In the genomic region with DNA sequence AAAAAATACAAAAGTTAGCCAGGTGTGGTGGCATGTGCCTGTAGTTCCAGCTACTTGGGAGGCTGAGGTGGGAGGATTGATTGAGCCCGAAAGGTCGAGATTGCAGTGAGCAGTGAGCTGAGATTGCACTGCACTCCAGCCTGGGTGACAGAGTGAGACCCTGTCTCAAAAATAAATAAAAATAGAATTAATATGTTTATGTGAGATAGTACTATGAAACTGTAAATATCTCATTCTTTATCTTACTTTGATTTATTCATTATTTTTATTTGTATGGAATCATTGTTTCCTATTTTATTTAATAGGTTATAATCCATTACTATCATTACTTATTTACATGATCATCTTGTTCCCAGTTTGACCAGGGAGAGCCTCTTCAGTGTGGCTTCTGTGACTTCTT, we compare ENCODE assay signal across 25 cellular contexts.
"Had no signal": no experiment of that assay in that cellular context is flagged by ENCODE, and none has a peak within 500 bp of the region (broad histone marks: within the 10 kb centered on the region; RNA-seq: fewer than 3 reads in every experiment).

No MANE protein-coding gene starts in this region.

- H3K27me3 ChIP-seq: left lung, pancreas, spleen, tibial nerve, uterus had no signal

- H3K36me3 ChIP-seq: uterus had no signal

- H3K9me3 ChIP-seq: left lung, pancreas, spleen, tibial nerve, uterus had no signal

- H3K27ac ChIP-seq: left lung, pancreas, spleen, tibial nerve, uterus had no signal

- DNase-seq: hypothalamus; immature natural killer cell; kidney; left colon; left lung; mesendoderm; naive thymus-derived CD4-positive, alpha-beta T cell; nucleus accumbens; pancreas; posterior cingulate gyrus; right cardiac atrium; small intestine; spleen; stimulated activated CD4-positive, alpha-beta T cell treated with anti-CD3 and anti-CD28 coated beads, Interleukin-4, amount 100 ng/mL, for 24 hours; stimulated activated naive CD4-positive, alpha-beta T cell treated with Interleukin-2 at 50 U/mL for 16 hours; stimulated activated naive CD8-positive, alpha-beta T cell treated with anti-CD3 and anti-CD28 coated beads, Interleukin-15, amount 100 ng/mL, for 72 hours; substantia nigra; uterus had no signal

- H3K4me3 Mint-ChIP-seq: immature natural killer cell; mesothelial cell of epicardium; naive thymus-derived CD4-positive, alpha-beta T cell; natural killer cell treated with Interleukin-12 subunit alpha and Interleukin-12 subunit beta and Interleukin-15 and Interleukin-18, amount 100 ng/mL, for 72 hours; stimulated activated memory B cell treated with anti-CD40 and anti-IgM and Interleukin-4, amounts not matched to agents 10 μg/mL and 1 μg/mL and 100 μg/mL, for 72 hours; stimulated activated naive CD8-positive, alpha-beta T cell treated with anti-CD3 and anti-CD28 coated beads, Interleukin-15, amount 100 ng/mL, for 72 hours; type B pancreatic cell had no signal

- H3K36me3 Mint-ChIP-seq: natural killer cell treated with Interleukin-12 subunit alpha and Interleukin-12 subunit beta and Interleukin-15 and Interleukin-18, amount 100 ng/mL, for 72 hours had no signal

- H3K9me3 Mint-ChIP-seq: immature natural killer cell; mesothelial cell of epicardium; naive thymus-derived CD4-positive, alpha-beta T cell; natural killer cell treated with Interleukin-12 subunit alpha and Interleukin-12 subunit beta and Interleukin-15 and Interleukin-18, amount 100 ng/mL, for 72 hours; stimulated activated memory B cell treated with anti-CD40 and anti-IgM and Interleukin-4, amounts not matched to agents 10 μg/mL and 1 μg/mL and 100 μg/mL, for 72 hours; stimulated activated naive CD8-positive, alpha-beta T cell treated with anti-CD3 and anti-CD28 coated beads, Interleukin-15, amount 100 ng/mL, for 72 hours; type B pancreatic cell had no signal

- H3K4me3 ChIP-seq: left lung, lung, pancreas, spleen, tibial nerve, uterus had no signal

- H3K27ac Mint-ChIP-seq: immature natural killer cell; mesothelial cell of epicardium; naive thymus-derived CD4-positive, alpha-beta T cell; stimulated activated memory B cell treated with anti-CD40 and anti-IgM and Interleukin-4, amounts not matched to agents 10 μg/mL and 1 μg/mL and 100 μg/mL, for 72 hours; stimulated activated naive CD8-positive, alpha-beta T cell treated with anti-CD3 and anti-CD28 coated beads, Interleukin-15, amount 100 ng/mL, for 72 hours; type B pancreatic cell had no signal

- ATAC-seq: left lung; naive thymus-derived CD4-positive, alpha-beta T cell; natural killer cell treated with Interleukin-12 subunit alpha and Interleukin-12 subunit beta and Interleukin-15 and Interleukin-18, amount 100 ng/mL, for 72 hours; pancreas; right cardiac atrium; sciatic nerve; stimulated activated memory B cell treated with anti-CD40 and anti-IgM and Interleukin-4, amounts not matched to agents 10 μg/mL and 1 μg/mL and 100 μg/mL, for 72 hours; stimulated activated naive CD8-positive, alpha-beta T cell treated with anti-CD3 and anti-CD28 coated beads, Interleukin-15, amount 100 ng/mL, for 72 hours had no signal

- H3K4me1 Mint-ChIP-seq: immature natural killer cell; mesothelial cell of epicardium; naive thymus-derived CD4-positive, alpha-beta T cell; stimulated activated memory B cell treated with anti-CD40 and anti-IgM and Interleukin-4, amounts not matched to agents 10 μg/mL and 1 μg/mL and 100 μg/mL, for 72 hours; stimulated activated naive CD8-positive, alpha-beta T cell treated with anti-CD3 and anti-CD28 coated beads, Interleukin-15, amount 100 ng/mL, for 72 hours had no signal

- H3K27me3 Mint-ChIP-seq: naive thymus-derived CD4-positive, alpha-beta T cell; natural killer cell treated with Interleukin-12 subunit alpha and Interleukin-12 subunit beta and Interleukin-15 and Interleukin-18, amount 100 ng/mL, for 72 hours; stimulated activated memory B cell treated with anti-CD40 and anti-IgM and Interleukin-4, amounts not matched to agents 10 μg/mL and 1 μg/mL and 100 μg/mL, for 72 hours; stimulated activated naive CD8-positive, alpha-beta T cell treated with anti-CD3 and anti-CD28 coated beads, Interleukin-15, amount 100 ng/mL, for 72 hours; type B pancreatic cell had no signal

- H3K4me1 ChIP-seq: left lung, pancreas, spleen, tibial nerve, uterus had no signal
